Comparison of ENCODE assay signal across 8 cellular contexts in genomic region chr5:31638286-31638685, GRCh38. TPM values are rescaled to one million over a fixed set of nuclear protein-coding genes. Genes with fewer than 3 reads are reported as not detected.
DNase-seq lines count a peak whose midpoint lies in the region; ATAC-seq, FAIRE-seq and TF ChIP-seq lines count a peak whose summit lies in the region.

No MANE protein-coding gene starts in this region.

- ATAC-seq in HG02884 (IDR thresholded peaks at IDR 0.05; ENCODE audit: unreplicated experiment), result peak; percentile 13

- H3K4me1 ChIP-seq in iPS-20b (ENCODE audit: insufficient read depth, low read length), result no peaks in the 10 kb centered on the region; the same call in 1 of the 2 replicates
- no peaks in the 10 kb centered on the region for H3K4me1 ChIP-seq in testis

- H3K27ac ChIP-seq in iPS-20b (ENCODE audit: low read length) (no peak overlapping the region), testis (no peak overlapping the region)

- H3K4me3 ChIP-seq in iPS-20b (ENCODE audit: low read length) (peak overlapping the region; percentile 81), testis (peak overlapping the region; percentile 56 to 73)

- peak overlapping the region; percentile 57; the same call in 1 of the 2 replicates for H3K9ac ChIP-seq in iPS-20b (ENCODE audit: low read depth, low read length)

- no peak for TF ChIP-seq CTCF in testis (IDR thresholded peaks at IDR 0.05)

- H3K36me3 ChIP-seq in iPS-20b (ENCODE audit: insufficient read depth, low read depth, low read length), result no peaks in the 10 kb centered on the region
- H3K36me3 ChIP-seq in testis (ENCODE audit: low read depth, missing control alignments), result no peaks in the 10 kb centered on the region

- no peaks in the 10 kb centered on the region for H3K36me3 Mint-ChIP-seq in activated naive CD8-positive, alpha-beta T cell

- H3K27me3 Mint-ChIP-seq in activated naive CD8-positive, alpha-beta T cell, result peaks cover 8% of the 10 kb centered on the region

- H3K27me3 ChIP-seq in iPS-20b (ENCODE audit: insufficient read depth, low read length) (peaks cover 58% of the 10 kb centered on the region), testis (no peaks in the 10 kb centered on the region)

- intact Hi-C loops in testis (cut with DNase I; ENCODE audit: low total_unique reads), result no loop called here

- peak; percentile 14 for FAIRE-seq in GM12892 (lab: Jason Lieb, UNC)

- DNase-seq in GM12892 (ENCODE audit: insufficient read length) (peak; percentile 15), testis (peak; percentile 21), germinal center (ENCODE audit: low spot score) (no peak), NCI-H1694 treated with DMSO at 0.1 percent for 48 hours (lab: John Stamatoyannopoulos, UW) (no peak)
- DNase-seq in stimulated activated naive CD4-positive, alpha-beta T cell (lab: John Stamatoyannopoulos, UW), result no peak

- 5 to 10% methylated on average over 9 of the region's 9 CpGs for WGBS in testis, 2 donors

- no peaks in the 10 kb centered on the region for H3K9me3 Mint-ChIP-seq in activated naive CD8-positive, alpha-beta T cell (ENCODE audit: low read depth)

- no peak for TF ChIP-seq POLR2A in GM12892 (IDR thresholded peaks at IDR 0.05; ENCODE audit: low read depth, low read length)
- TF ChIP-seq POLR2A in testis (IDR thresholded peaks at IDR 0.05), result no peak

- H3K9me3 ChIP-seq in iPS-20b (ENCODE audit: insufficient read depth, low read depth, low read length) (no peaks in the 10 kb centered on the region), testis (no peaks in the 10 kb centered on the region)

- no peak overlapping the region for H3K27ac Mint-ChIP-seq in activated naive CD8-positive, alpha-beta T cell

- peaks cover 14% of the 10 kb centered on the region for H3K4me1 Mint-ChIP-seq in activated naive CD8-positive, alpha-beta T cell (ENCODE audit: low read depth)

- H3K4me3 Mint-ChIP-seq in activated naive CD8-positive, alpha-beta T cell, result peak overlapping the region; percentile 89

RNA-seq across cellular contexts. Expression of gene PDZD2, which starts 0.6 kb away (rescaled TPM):
- polyA plus RNA-seq in GM12892 (2012; ENCODE audit: missing spikeins), result 0.51 TPM
- total RNA-seq in testis, result 10 to 100 TPM; 83.9 to 89.1 TPM
- polyA plus RNA-seq in testis (ENCODE audit: insufficient read depth, low read depth, low replicate concordance), result 47.3 TPM

Comparison
In these comparisons a context has a peak if more than half of its experiments do, and no peak if none do; other contexts are left out.
1. DNase-seq: peak in GM12892 (single experiment) and testis (single experiment); none in germinal center (single experiment), stimulated activated naive CD4-positive, alpha-beta T cell (0 of 6) and NCI-H1694 treated with DMSO at 0.1 percent for 48 hours (single experiment).